In the genomic region with DNA sequence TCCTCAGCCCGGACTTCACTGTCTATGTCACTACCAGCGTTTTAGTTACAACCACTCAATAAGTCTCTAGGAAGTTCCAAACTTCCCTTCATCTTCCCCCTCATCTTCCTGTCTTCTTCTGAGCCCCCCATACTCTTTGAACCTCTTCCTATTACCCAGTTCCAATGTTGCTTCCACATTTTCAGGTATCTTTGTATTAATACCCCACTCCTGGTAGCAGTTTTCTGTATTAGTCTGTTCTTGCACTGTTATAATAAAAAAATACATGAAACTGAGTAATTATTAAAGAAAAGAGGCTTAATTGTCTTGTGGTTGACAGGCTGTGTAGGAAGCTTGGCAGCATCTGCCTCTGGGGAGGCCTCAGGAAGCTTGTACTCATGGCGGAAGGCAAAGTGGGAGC, we compare ENCODE assay signal across 10 cellular contexts.
"Had no signal": no experiment of that assay in that cellular context is flagged by ENCODE, and none has a peak within 500 bp of the region (broad histone marks: within the 10 kb centered on the region; RNA-seq: fewer than 3 reads in every experiment).

No MANE protein-coding gene starts in this region.

- ATAC-seq: GM23338 had no signal

- H3K4me3 ChIP-seq: GM23338 had no signal

- H3K4me2 ChIP-seq: GM23338, KMS-11 had no signal

- H2AFZ ChIP-seq: GM23338 had no signal

- H3K4me1 Mint-ChIP-seq: GM23338, H9 had no signal

- DNase-seq: H9, HCEC 1CT, HFFc6, IMR-90, KBM-7 had no signal

- H3K4me3 Mint-ChIP-seq: GM23338, H9, HFFc6 had no signal

- H3K27ac Mint-ChIP-seq: GM23338, H9, HFFc6 had no signal

- FAIRE-seq: H1, H54, HTR-8/SVneo had no signal

- H3K27ac ChIP-seq: KMS-11 had no signal

- H3K9ac ChIP-seq: KMS-11 had no signal
